Comparison of ENCODE assay signal across 8 cellular contexts in the genomic region with DNA sequence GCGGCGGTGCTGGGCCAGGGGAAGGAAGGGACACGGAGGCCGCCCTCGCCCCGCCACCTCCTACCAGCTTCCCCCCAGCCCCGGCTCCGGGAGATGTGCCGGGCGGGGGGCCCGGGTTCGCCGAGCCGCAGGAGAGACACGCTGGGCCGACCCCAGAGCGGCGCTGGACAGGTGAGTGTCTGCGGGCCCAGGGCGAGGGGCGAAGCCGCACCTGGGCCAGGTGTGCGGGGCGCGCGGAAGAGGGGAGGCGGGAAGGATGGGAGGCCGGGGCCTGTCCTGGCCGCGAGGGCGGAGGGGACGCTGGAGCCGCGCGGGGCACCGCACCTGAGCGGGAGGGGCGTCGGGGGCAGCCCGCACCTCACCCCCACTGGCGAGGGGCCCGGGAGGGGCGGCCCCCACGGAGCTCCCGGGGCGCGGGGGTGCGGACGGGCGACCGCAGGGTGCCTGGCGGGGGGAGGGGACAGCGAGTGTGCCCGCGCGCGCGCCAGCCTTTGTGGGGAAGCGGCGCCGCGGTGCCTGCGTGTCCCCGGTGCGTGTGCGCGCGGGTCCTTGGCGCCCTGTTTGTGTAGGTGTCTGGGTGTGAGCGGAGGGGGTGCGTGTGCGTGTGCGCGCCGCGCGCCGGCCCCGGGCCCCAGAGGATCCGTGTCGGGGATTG.
DNase-seq lines count a peak whose midpoint lies in the region; ATAC-seq and TF ChIP-seq lines count a peak whose summit lies in the region.
"Not testable (repeated sequence)": the region's sequence is repeated elsewhere in the genome, so short reads cannot be mapped to it uniquely, and the experiment has no call there.

No MANE protein-coding gene starts in this region.

- peaks cover 12% of the 10 kb centered on the region for H3K4me1 ChIP-seq in body of pancreas
- peaks cover 0 to 13% of the 10 kb centered on the region in 2 donors for H3K4me1 ChIP-seq in lung (ENCODE audit: control insufficient read depth in 2 of 2, insufficient read depth in 2 of 2, low read length in 2 of 2)
- peaks cover 3 to 41% (median 26%) of the 10 kb centered on the region in 4 donors for H3K4me1 ChIP-seq in sigmoid colon

- not testable (repeated sequence) for H3K36me3 ChIP-seq in body of pancreas (replicated peaks in 1 of 2; ENCODE audit: insufficient read depth in 1 of 2, low read depth in 2 of 2); lung (ENCODE audit: control insufficient read depth in 2 of 2, insufficient read depth in 2 of 2, low read length in 2 of 2); sigmoid colon

- TF ChIP-seq EP300 in sigmoid colon (IDR thresholded peaks at IDR 0.05) = not testable (repeated sequence)

- WGBS in body of pancreas, 2 donors = 0 to 1% methylated on average over 4 to 66 of the region's 81 CpGs
- WGBS in lung, 2 donors = 1% methylated on average over 33 to 81 of the region's 81 CpGs
- WGBS in sigmoid colon, 2 donors = 0 to 1% methylated on average over 81 of the region's 81 CpGs

- not testable (repeated sequence) for H3K27me3 ChIP-seq in body of pancreas; lung (ENCODE audit: control insufficient read depth, insufficient read depth)
- peaks cover 0 to 11% (median 0%) of the 10 kb centered on the region in 3 donors for H3K27me3 ChIP-seq in sigmoid colon

- in situ Hi-C loops in GM13976 (cut with MboI; ENCODE audit: low sequenced_read_pairs, unreplicated experiment) = loop anchor here (10.0 to 25.0 kb wide), 2 partner anchors 365 to 597 kb away; a partner anchor contains a TSS

- H3K9me3 ChIP-seq in body of pancreas; lung (ENCODE audit: control insufficient read depth in 2 of 2, insufficient read depth in 1 of 2, low read length in 1 of 2); sigmoid colon: not testable (repeated sequence)

- intact Hi-C loops in activated B cell treated with CpG ODN at 0.5 μM for 24 hours (cut with micrococcal nuclease) = loop anchor here (2.0 to 10.0 kb wide), 2 partner anchors 331 to 585 kb away; a partner anchor contains a TSS
- intact Hi-C loops in body of pancreas (cut with DNase I) = not testable (repeated sequence)
- intact Hi-C loops in sigmoid colon (cut with DNase I) = loop anchor here (10.0 kb wide), 2 partner anchors 115 to 235 kb away; a partner anchor contains a TSS

- peak overlapping the region; percentile 83 for H3K27ac ChIP-seq in 22Rv1
- H3K27ac ChIP-seq in body of pancreas = peak overlapping the region in 2 of 4 donors; percentile 32 to 46
- not testable (repeated sequence) for H3K27ac ChIP-seq in lung (ENCODE audit: low read depth in 1 of 2, low read length in 1 of 2)
- peak overlapping the region; percentile 75 to 81 (median 78) for H3K27ac ChIP-seq in sigmoid colon

- H3K9me3 Mint-ChIP-seq in activated B cell treated with CpG ODN at 0.5 μM for 24 hours = not testable (repeated sequence)

- H3K4me3 ChIP-seq in body of pancreas (peak overlapping the region; percentile 53 to 87), fibroblast of the aortic adventitia (ENCODE audit: low read depth, low read length) (peak overlapping the region; percentile 79), lung (peak overlapping the region; percentile 68), sigmoid colon (peak overlapping the region; percentile 64 to 98 (median 87))

- CTCF ChIA-PET in activated B cell treated with CpG ODN at 0.5 μM for 24 hours (lab: Charles Lee) = not testable (repeated sequence)

- peak; percentile 24 for DNase-seq in GM13976 (ENCODE audit: low spot score)
- DNase-seq in NCI-H2171 treated with DMSO at 0.1 percent for 48 hours (lab: John Stamatoyannopoulos, UW) = peak; percentile 11
- DNase-seq in activated B cell treated with CpG ODN at 0.5 μM for 24 hours; fibroblast of the aortic adventitia (ENCODE audit: low read depth); lung (ENCODE audit: low spot score); sigmoid colon: not testable (repeated sequence)
- peak in 3 of 4 donors; percentile 36 to 59 (median 38) for DNase-seq in body of pancreas

- peaks cover 12% of the 10 kb centered on the region for H3K27me3 Mint-ChIP-seq in activated B cell treated with CpG ODN at 0.5 μM for 24 hours

- POLR2A ChIA-PET in activated B cell treated with CpG ODN at 0.5 μM for 24 hours (lab: Charles Lee) = interaction anchor here (0.6 to 0.7 kb wide), 2 partner anchors 251 to 598 kb away, joined by 3 to 10 read pairs; no protein-coding TSS in a partner anchor

- H3K4me3 Mint-ChIP-seq in activated B cell treated with CpG ODN at 0.5 μM for 24 hours = peak overlapping the region; percentile 80

- peaks cover 39% of the 10 kb centered on the region for H3K4me1 Mint-ChIP-seq in activated B cell treated with CpG ODN at 0.5 μM for 24 hours

- not testable (repeated sequence) for ATAC-seq in activated B cell treated with CpG ODN at 0.5 μM for 24 hours (ENCODE audit: low read depth); body of pancreas; lung (ENCODE audit: insufficient read depth, low FRiP score)

- H3K36me3 Mint-ChIP-seq in activated B cell treated with CpG ODN at 0.5 μM for 24 hours (ENCODE audit: low read depth) = not testable (repeated sequence)

- TF ChIP-seq CTCF in 22Rv1 (IDR thresholded peaks at IDR 0.05); GM13976 (IDR thresholded peaks at IDR 0.05; ENCODE audit: borderline replicate concordance, control extremely low read depth, extremely low read depth, insufficient read depth, missing control alignments); activated B cell treated with CpG ODN at 0.5 μM for 24 hours (IDR thresholded peaks at IDR 0.05); body of pancreas (IDR thresholded peaks at IDR 0.05); fibroblast of the aortic adventitia (IDR thresholded peaks at IDR 0.05; ENCODE audit: insufficient read depth, low read length); lung (IDR thresholded peaks at IDR 0.05; ENCODE audit: control extremely low read depth, extremely low read depth); sigmoid colon (IDR thresholded peaks at IDR 0.05): not testable (repeated sequence)

- not testable (repeated sequence) for H3K27ac Mint-ChIP-seq in activated B cell treated with CpG ODN at 0.5 μM for 24 hours

- TF ChIP-seq POLR2A in body of pancreas (IDR thresholded peaks at IDR 0.05); sigmoid colon (IDR thresholded peaks at IDR 0.05): not testable (repeated sequence)
